Comparison of ENCODE assay signal across 1 cellular context in genomic region chr17:44132275-44132821, GRCh38.
TF ChIP-seq lines count a peak whose summit lies in the region.

No MANE protein-coding gene starts in this region.

TF ChIP-seq in HCT116, 20 proteins besides CTCF, POLR2A, EP300 and RAD21 (continued from another document):
- no peak for TF ChIP-seq REST (IDR thresholded peaks at IDR 0.05; ENCODE audit: low read depth)
- no peak for TF ChIP-seq ZNF274 (IDR thresholded peaks at IDR 0.05; ENCODE audit: low read depth, low read length)
- TF ChIP-seq MAX (IDR thresholded peaks at IDR 0.05) = no peak
- no peak for TF ChIP-seq EGR1 (IDR thresholded peaks at IDR 0.05; ENCODE audit: low read depth)
